Comparison of ENCODE assay signal across 1 cellular context in genomic region chr17:58517928-58518609, GRCh38.
TF ChIP-seq lines count a peak whose summit lies in the region.

No MANE protein-coding gene starts in this region.

TF ChIP-seq in HepG2, 621 proteins besides CTCF, POLR2A, EP300 and RAD21 (continued from another document and continues in another):
- TF ChIP-seq ZFP36 (IDR thresholded peaks at IDR 0.05; ENCODE audit: borderline replicate concordance, low read depth, low read length, partially characterized antibody) (no peak), ARID4A (CRISPR knock-in tag; IDR thresholded peaks at IDR 0.05; ENCODE audit: borderline replicate concordance) (peak; percentile 87; the same call in 1 of the 2 replicates), FOSL2 (CRISPR knock-in tag; IDR thresholded peaks at IDR 0.05) (no peak), ZZZ3 (CRISPR knock-in tag; IDR thresholded peaks at IDR 0.05; ENCODE audit: borderline replicate concordance) (0 out of 2 replicates have a peak, but pooled peaks have one; percentile 17), ZBTB4 (CRISPR knock-in tag; IDR thresholded peaks at IDR 0.05; ENCODE audit: borderline replicate concordance) (no peak), MZF1 (CRISPR knock-in tag; IDR thresholded peaks at IDR 0.05; ENCODE audit: borderline replicate concordance) (no peak), FIP1L1 (IDR thresholded peaks at IDR 0.05; ENCODE audit: borderline replicate concordance, insufficient read depth, low read depth, low read length) (no peak), ATAD3A (CRISPR knock-in tag; IDR thresholded peaks at IDR 0.05) (0 out of 2 replicates have a peak, but pooled peaks have one; percentile 47), ZNF546 (CRISPR knock-in tag; conservative IDR thresholded peaks at IDR 0.05) (no peak), ZSCAN30 (CRISPR knock-in tag; IDR thresholded peaks at IDR 0.05) (no peak), GMEB2 (CRISPR knock-in tag; IDR thresholded peaks at IDR 0.05; ENCODE audit: low read depth) (no peak; the same call in none of the 2 replicates), ZFP62 (CRISPR knock-in tag; IDR thresholded peaks at IDR 0.05) (no peak), HINFP (CRISPR knock-in tag; IDR thresholded peaks at IDR 0.05; ENCODE audit: low read depth) (0 out of 2 replicates have a peak, but pooled peaks have one; percentile 50), MEIS1 (CRISPR knock-in tag; IDR thresholded peaks at IDR 0.05; ENCODE audit: borderline replicate concordance) (no peak; the same call in 1 of the 2 replicates), ZNF639 (CRISPR knock-in tag; conservative IDR thresholded peaks at IDR 0.05) (no peak), BCL6 (CRISPR knock-in tag; IDR thresholded peaks at IDR 0.05) (peak; percentile 8; the same call in 1 of the 2 replicates), IKZF1 (IDR thresholded peaks at IDR 0.05) (no peak), RFX5 (IDR thresholded peaks at IDR 0.05; ENCODE audit: low read depth, low read length) (peak; percentile 80), ARHGAP35 (CRISPR knock-in tag; IDR thresholded peaks at IDR 0.05; ENCODE audit: borderline replicate concordance) (peak; percentile 62; the same call in 1 of the 2 replicates), ZBTB46 (CRISPR knock-in tag; IDR thresholded peaks at IDR 0.05; ENCODE audit: borderline replicate concordance) (0 out of 2 replicates have a peak, but pooled peaks have one; percentile 71), GZF1 (CRISPR knock-in tag; IDR thresholded peaks at IDR 0.05) (no peak), SSRP1 (CRISPR knock-in tag; IDR thresholded peaks at IDR 0.05) (no peak), NCOA1 (CRISPR knock-in tag; IDR thresholded peaks at IDR 0.05) (no peak), ARID2 (CRISPR knock-in tag; IDR thresholded peaks at IDR 0.05; ENCODE audit: borderline replicate concordance) (no peak), ZBTB7B (CRISPR knock-in tag; IDR thresholded peaks at IDR 0.05) (peak; percentile 50), HNF4G (IDR thresholded peaks at IDR 0.05; ENCODE audit: borderline replicate concordance, low read depth, low read length) (no peak), HNF4G (CRISPR knock-in tag; IDR thresholded peaks at IDR 0.05; ENCODE audit: borderline replicate concordance, low read depth) (no peak), SIX4 (CRISPR knock-in tag; IDR thresholded peaks at IDR 0.05) (no peak), ZNF251 (CRISPR knock-in tag; IDR thresholded peaks at IDR 0.05) (0 out of 2 replicates have a peak, but pooled peaks have one; percentile 68), ZNF10 (CRISPR knock-in tag; IDR thresholded peaks at IDR 0.05; ENCODE audit: borderline replicate concordance, low read depth) (no peak), TERF1 (CRISPR knock-in tag; IDR thresholded peaks at IDR 0.05) (no peak), CAMTA2 (CRISPR knock-in tag; IDR thresholded peaks at IDR 0.05; ENCODE audit: borderline replicate concordance) (no peak), ZNF569 (CRISPR knock-in tag; IDR thresholded peaks at IDR 0.05; ENCODE audit: borderline replicate concordance) (no peak), ZNF326 (CRISPR knock-in tag; IDR thresholded peaks at IDR 0.05; ENCODE audit: borderline replicate concordance) (no peak), ZNF713 (CRISPR knock-in tag; IDR thresholded peaks at IDR 0.05) (no peak), MNT (IDR thresholded peaks at IDR 0.05) (peak; percentile 42; the same call in 1 of the 2 replicates), TIGD3 (CRISPR knock-in tag; IDR thresholded peaks at IDR 0.05; ENCODE audit: borderline replicate concordance) (no peak; the same call in 1 of the 2 replicates), CSRNP1 (CRISPR knock-in tag; IDR thresholded peaks at IDR 0.05) (0 out of 2 replicates have a peak, but pooled peaks have one; percentile 14), ZFP36L2 (CRISPR knock-in tag; IDR thresholded peaks at IDR 0.05) (peak; percentile 38; the same call in 1 of the 2 replicates), CHD4 (IDR thresholded peaks at IDR 0.05; ENCODE audit: borderline replicate concordance, low read length) (no peak)
